ENCODE assay signal across 9 cellular contexts in the genomic region with DNA sequence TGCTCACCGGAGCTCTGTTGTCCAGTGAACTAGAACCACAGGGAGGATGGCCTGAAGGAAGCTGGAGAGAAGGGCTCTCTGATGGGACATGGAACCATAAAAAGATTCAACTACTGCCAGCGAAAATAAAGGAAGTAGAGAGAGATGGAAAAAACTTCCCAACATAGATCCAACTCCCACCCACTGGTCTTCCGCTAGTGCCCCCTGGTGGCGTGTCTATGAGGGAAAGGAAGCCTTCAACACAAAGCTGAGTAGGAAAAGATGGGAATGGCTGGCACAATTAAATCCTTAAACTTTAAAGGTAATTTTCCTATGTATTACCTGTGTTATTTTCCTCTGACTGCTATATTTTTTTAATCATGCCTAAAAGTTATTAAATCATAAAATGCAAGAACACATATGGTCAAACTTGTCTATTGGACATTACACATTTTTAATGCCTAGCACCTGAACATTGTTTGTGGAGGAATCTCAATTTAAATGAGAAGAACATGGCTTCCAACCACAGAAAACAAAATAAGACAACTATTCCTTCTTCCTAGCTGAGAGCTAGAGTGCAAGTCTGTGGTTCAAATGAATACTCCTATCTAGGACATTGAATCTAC. TPM values are rescaled to one million over a fixed set of nuclear protein-coding genes. Genes with fewer than 3 reads are reported as not detected.
DNase-seq lines count a peak whose midpoint lies in the region; ATAC-seq and TF ChIP-seq lines count a peak whose summit lies in the region.
"Had no signal": no experiment of that assay in that cellular context is flagged by ENCODE, and none has a peak within 500 bp of the region (broad histone marks: within the 10 kb centered on the region; RNA-seq: fewer than 3 reads in every experiment).

No MANE protein-coding gene starts in this region.

- H3K4me3 ChIP-seq in HEK293 (ENCODE audit: low read depth, low read length) = no peak overlapping the region
- H3K4me3 ChIP-seq in foreskin fibroblast (ENCODE audit: low read depth in 1 of 2, low read length in 2 of 2) = no peak overlapping the region
- no peak overlapping the region for H3K4me3 ChIP-seq in prostate gland

- H3K4me3 Mint-ChIP-seq in activated CD4-positive, alpha-beta T cell treated with anti-CD3 and anti-CD28 coated beads for 36 hours = no peak overlapping the region
- no peak overlapping the region for H3K4me3 Mint-ChIP-seq in progenitor cell of endocrine pancreas (ENCODE audit: low read depth)
- H3K4me3 Mint-ChIP-seq: T-helper 1 cell treated with Interleukin-12 subunit alpha and Interleukin-12 subunit beta and Interleukin-4 antibody, amounts not matched to agents 30 μg/mL and 1 μg/mL, for 36 hours had no signal

- H3K27ac ChIP-seq in HEK293 (ENCODE audit: extremely low read depth, low read depth, low read length) (no peak overlapping the region), prostate gland (no peak overlapping the region)

- H3K27me3 ChIP-seq in prostate gland (replicated peaks; ENCODE audit: insufficient read depth) = no peaks in the 10 kb centered on the region

- no peak for TF ChIP-seq POLR2A in prostate gland (IDR thresholded peaks at IDR 0.05)

- no peaks in the 10 kb centered on the region for H3K9me3 Mint-ChIP-seq in activated CD4-positive, alpha-beta T cell treated with anti-CD3 and anti-CD28 coated beads for 36 hours (ENCODE audit: low read depth)
- no peaks in the 10 kb centered on the region for H3K9me3 Mint-ChIP-seq in progenitor cell of endocrine pancreas (ENCODE audit: low read depth)
- H3K9me3 Mint-ChIP-seq: T-helper 1 cell treated with Interleukin-12 subunit alpha and Interleukin-12 subunit beta and Interleukin-4 antibody, amounts not matched to agents 30 μg/mL and 1 μg/mL, for 36 hours had no signal

- peak; percentile 23 for DNase-seq in COR-L47 (lab: John Stamatoyannopoulos, UW)
- DNase-seq in activated CD4-positive, alpha-beta T cell treated with anti-CD3 and anti-CD28 coated beads for 36 hours = peak; percentile 50
- peak in 1 of 2 donors; percentile 52 for DNase-seq in foreskin fibroblast
- no peak for DNase-seq in progenitor cell of endocrine pancreas (ENCODE audit: low spot score, unreplicated experiment)
- DNase-seq in prostate gland (ENCODE audit: low spot score) = no peak
- no peak for DNase-seq in NCI-H2171 treated with DMSO at 0.1 percent for 48 hours (lab: John Stamatoyannopoulos, UW)

- CTCF ChIA-PET in HEK293 (lab: Yijun Ruan, JAX) = interaction anchor here (0.5 to 1.9 kb wide), 14 partner anchors 9 to 1777 kb away, joined by 3 to 15 read pairs (median 3); no protein-coding TSS in a partner anchor
- CTCF ChIA-PET in activated CD4-positive, alpha-beta T cell treated with anti-CD3 and anti-CD28 coated beads for 36 hours (lab: Charles Lee) = interaction anchor here (0.5 to 2.1 kb wide), 11 partner anchors 9 to 250 kb away, joined by 3 to 9 read pairs (median 4); no protein-coding TSS in a partner anchor

- 91% methylated on average over 4 of the region's 4 CpGs for WGBS in prostate gland

- H3K9me3 ChIP-seq in HEK293 (ENCODE audit: control insufficient read depth, insufficient read depth, low read depth, low read length) (no peaks in the 10 kb centered on the region), prostate gland (no peaks in the 10 kb centered on the region)

- peaks cover 39% of the 10 kb centered on the region for H3K36me3 Mint-ChIP-seq in activated CD4-positive, alpha-beta T cell treated with anti-CD3 and anti-CD28 coated beads for 36 hours (ENCODE audit: low read depth)
- peaks cover 38% of the 10 kb centered on the region for H3K36me3 Mint-ChIP-seq in progenitor cell of endocrine pancreas (ENCODE audit: insufficient read depth)

- peaks cover 2% of the 10 kb centered on the region for H3K4me1 Mint-ChIP-seq in activated CD4-positive, alpha-beta T cell treated with anti-CD3 and anti-CD28 coated beads for 36 hours
- peaks cover 12% of the 10 kb centered on the region for H3K4me1 Mint-ChIP-seq in progenitor cell of endocrine pancreas (ENCODE audit: low read depth)

- H3K4me1 ChIP-seq in HEK293 (ENCODE audit: control insufficient read depth, insufficient read depth, low read length) = peaks cover 3% of the 10 kb centered on the region; the same call in 1 of the 2 replicates
- no peaks in the 10 kb centered on the region for H3K4me1 ChIP-seq in prostate gland (replicated peaks)

- H3K36me3 ChIP-seq in HEK293 (ENCODE audit: control insufficient read depth in 2 of 2, insufficient read depth in 1 of 2, low read length in 2 of 2) (peaks cover 7 to 46% of the 10 kb centered on the region in 2 experiments), prostate gland (no peaks in the 10 kb centered on the region)

- intact Hi-C loops in activated CD4-positive, alpha-beta T cell treated with anti-CD3 and anti-CD28 coated beads for 36 hours (cut with DNase I, micrococcal nuclease) = loop anchor here (5.0 to 10.0 kb wide), 2 partner anchors 241 to 867 kb away; no protein-coding TSS in a partner anchor
- intact Hi-C loops in prostate gland (cut with DNase I) = no loop called here

- ATAC-seq in activated CD4-positive, alpha-beta T cell treated with anti-CD3 and anti-CD28 coated beads for 36 hours = no peak
- no peak for ATAC-seq in GM18870 (IDR thresholded peaks at IDR 0.05; ENCODE audit: unreplicated experiment)

- H3K27ac Mint-ChIP-seq in activated CD4-positive, alpha-beta T cell treated with anti-CD3 and anti-CD28 coated beads for 36 hours = no peak overlapping the region
- no peak overlapping the region for H3K27ac Mint-ChIP-seq in progenitor cell of endocrine pancreas
- H3K27ac Mint-ChIP-seq: T-helper 1 cell treated with Interleukin-12 subunit alpha and Interleukin-12 subunit beta and Interleukin-4 antibody, amounts not matched to agents 30 μg/mL and 1 μg/mL, for 36 hours had no signal

- POLR2A ChIA-PET in HEK293 (lab: Yijun Ruan, JAX) = no interaction called here
- POLR2A ChIA-PET in activated CD4-positive, alpha-beta T cell treated with anti-CD3 and anti-CD28 coated beads for 36 hours (lab: Charles Lee) = no interaction called here

- TF ChIP-seq CTCF in HEK293 (tag by site-specific recombination; IDR thresholded peaks at IDR 0.05) (no peak), foreskin fibroblast (IDR thresholded peaks at IDR 0.05; ENCODE audit: low read depth, low read length) (peak; percentile 47), progenitor cell of endocrine pancreas (IDR thresholded peaks at IDR 0.05; ENCODE audit: unreplicated experiment) (peak; percentile 59), prostate gland (IDR thresholded peaks at IDR 0.05) (peak in 2 of 4 experiments; percentile 10 to 18)

- H3K27me3 Mint-ChIP-seq in activated CD4-positive, alpha-beta T cell treated with anti-CD3 and anti-CD28 coated beads for 36 hours = no peaks in the 10 kb centered on the region
- H3K27me3 Mint-ChIP-seq in progenitor cell of endocrine pancreas = no peaks in the 10 kb centered on the region

TF ChIP-seq in HEK293, 187 proteins besides CTCF, POLR2A, EP300 and RAD21:
- TF ChIP-seq ZNF654 (tag by site-specific recombination; IDR thresholded peaks at IDR 0.05; ENCODE audit: low read depth) = peak; percentile 21; the same call in 1 of the 2 replicates
- TF ChIP-seq, protein P1, sequence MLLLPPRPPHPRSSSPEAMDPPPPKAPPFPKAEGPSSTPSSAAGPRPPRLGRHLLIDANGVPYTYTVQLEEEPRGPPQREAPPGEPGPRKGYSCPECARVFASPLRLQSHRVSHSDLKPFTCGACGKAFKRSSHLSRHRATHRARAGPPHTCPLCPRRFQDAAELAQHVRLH (tag by site-specific recombination; IDR thresholded peaks at IDR 0.05) = no peak

RNA-seq across cellular contexts. Expression of a gene that starts 51.5 kb away (rescaled TPM):
- 10 to 100 TPM; 29.5 to 32.5 TPM for total RNA-seq in activated CD4-positive, alpha-beta T cell treated with anti-CD3 and anti-CD28 coated beads for 36 hours
- total RNA-seq in progenitor cell of endocrine pancreas = 21.8 and 23.4 TPM in 2 replicates
- total RNA-seq in prostate gland = 10 to 100 TPM; 14.5 to 37.5 TPM

Comparison
In these comparisons a context has a peak if more than half of its experiments do, and no peak if none do; other contexts are left out.
1. DNase-seq: peak in COR-L47 (single experiment) and activated CD4-positive, alpha-beta T cell treated with anti-CD3 and anti-CD28 coated beads for 36 hours (single experiment); none in progenitor cell of endocrine pancreas (single experiment), prostate gland (single experiment) and NCI-H2171 treated with DMSO at 0.1 percent for 48 hours (single experiment).